8 cellular contexts compared by ENCODE assay signal in the genomic region with DNA sequence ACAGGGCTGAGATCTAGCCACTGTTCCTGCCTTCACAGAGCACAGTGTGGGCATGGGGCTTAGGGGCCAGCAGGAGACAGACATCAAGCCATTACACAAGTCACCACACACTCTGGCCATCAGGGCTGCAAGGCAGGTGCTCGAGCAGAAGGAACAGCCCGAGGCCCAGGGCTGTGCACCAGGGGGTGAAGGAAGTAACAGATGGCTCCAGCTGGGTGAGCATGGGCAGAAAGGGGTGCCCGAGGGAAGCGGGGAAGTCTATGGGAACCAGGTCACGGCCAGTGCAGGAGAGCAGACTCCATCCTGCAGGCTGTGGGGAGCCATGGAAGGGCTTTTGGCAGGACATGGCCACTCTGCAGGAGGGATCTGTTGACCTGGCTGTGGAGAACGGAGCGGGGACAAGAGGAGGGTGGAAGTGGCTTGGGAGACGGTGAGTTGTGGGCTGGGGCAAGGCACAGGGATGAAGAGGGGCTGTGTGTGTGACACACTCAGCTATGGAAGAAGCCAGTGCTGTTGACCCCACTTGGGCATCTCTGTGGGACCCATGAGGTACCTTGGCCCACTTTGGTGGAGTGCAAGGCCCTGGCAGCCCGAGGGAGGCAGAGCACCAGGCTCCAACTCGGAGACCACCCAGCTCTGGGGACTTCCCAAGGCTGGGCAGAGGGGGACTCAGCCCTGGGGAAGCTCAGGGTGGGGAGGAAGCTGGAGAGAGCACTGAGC. TPM values are rescaled to one million over a fixed set of nuclear protein-coding genes. Genes with fewer than 3 reads are reported as not detected.
DNase-seq lines count a peak whose midpoint lies in the region; ATAC-seq and TF ChIP-seq lines count a peak whose summit lies in the region.

No MANE protein-coding gene starts in this region.

- no TSS peak for BruUV-seq in PC-9 (replicated peaks; lab: Mats Ljungman, UMichigan)

- no peak for TF ChIP-seq POLR2A in sigmoid colon (IDR thresholded peaks at IDR 0.05)

- peak overlapping the region; percentile 90 for H3K4me2 ChIP-seq in PC-9

- TF ChIP-seq CTCF in PC-9 (conservative IDR thresholded peaks at IDR 0.05): no peak
- no peak for TF ChIP-seq CTCF in sigmoid colon (IDR thresholded peaks at IDR 0.05)

- H3K9me3 ChIP-seq in PC-9 (ENCODE audit: insufficient read depth, low read depth): no peaks in the 10 kb centered on the region
- no peaks in the 10 kb centered on the region for H3K9me3 ChIP-seq in sigmoid colon

- H2AFZ ChIP-seq in PC-9: no peak overlapping the region

- H3K4me1 ChIP-seq in PC-9 (replicated peaks; ENCODE audit: insufficient read depth) (peaks cover 77% of the 10 kb centered on the region), sigmoid colon (peaks cover 0 to 60% (median 53%) of the 10 kb centered on the region in 4 donors)

- peak overlapping the region; percentile 89; the same call in 1 of the 2 replicates for H3K4me3 ChIP-seq in PC-9
- H3K4me3 ChIP-seq in sigmoid colon: no peak overlapping the region

- WGBS in sigmoid colon, 2 donors: 66 to 67% methylated on average over 10 of the region's 10 CpGs

- H3K79me2 ChIP-seq in PC-9 (ENCODE audit: low read depth): peaks cover 36% of the 10 kb centered on the region

- intact Hi-C loops in PC-9 (cut with micrococcal nuclease; ENCODE audit: unreplicated experiment): loop anchor here (1.0 to 5.0 kb wide), 2 partner anchors 12 to 358 kb away; a partner anchor contains a TSS
- intact Hi-C loops in sigmoid colon (cut with DNase I): loop anchor here (2.0 to 5.0 kb wide), 2 partner anchors 14 to 58 kb away; a partner anchor contains a TSS

- H3K27me3 ChIP-seq in PC-9 (ENCODE audit: insufficient read depth, low read depth) (no peaks in the 10 kb centered on the region), sigmoid colon (no peaks in the 10 kb centered on the region)

- POLR2A ChIA-PET in PC-9 (lab: Charles Lee; ENCODE audit: unreplicated experiment): interaction anchor here (0.6 to 1.6 kb wide), 9 partner anchors 12 to 486 kb away, joined by 3 to 34 read pairs (median 6); a partner anchor contains a TSS

- no peak for TF ChIP-seq EP300 in sigmoid colon (IDR thresholded peaks at IDR 0.05)

- peak; percentile 56 for DNase-seq in ELR (ENCODE audit: low read depth)
- peak in 1 of 2 experiments; percentile 71 for DNase-seq in PC-9
- DNase-seq in epithelial cell of prostate (ENCODE audit: low read depth, low spot score): no peak
- no peak for DNase-seq in sigmoid colon
- no peak for DNase-seq in NCI-H2196 treated with DMSO at 0.1 percent for 48 hours (lab: John Stamatoyannopoulos, UW; ENCODE audit: unreplicated experiment)
- DNase-seq in NCI-H2107 (lab: John Stamatoyannopoulos, UW): no peak
- DNase-seq in pons (ENCODE audit: low spot score): no peak

- CTCF ChIA-PET in PC-9 (lab: Charles Lee): interaction anchor here (0.9 to 1.4 kb wide), 2 partner anchors 25 to 27 kb away, joined by 9 read pairs; a partner anchor contains a TSS

- ATAC-seq in HG03439 (IDR thresholded peaks at IDR 0.05; ENCODE audit: unreplicated experiment): no peak

- H3K27ac ChIP-seq in PC-9: peak overlapping the region; percentile 90
- peak overlapping the region; percentile 99 for H3K27ac ChIP-seq in epithelial cell of prostate
- peak overlapping the region; percentile 94 to 99 (median 96) for H3K27ac ChIP-seq in sigmoid colon

- no peaks in the 10 kb centered on the region for H3K9me2 ChIP-seq in PC-9 (ENCODE audit: insufficient read depth)

- H3K36me3 ChIP-seq in PC-9 (ENCODE audit: low read depth): no peaks in the 10 kb centered on the region
- peaks cover 0 to 5% (median 0%) of the 10 kb centered on the region in 4 donors for H3K36me3 ChIP-seq in sigmoid colon

- no peaks in the 10 kb centered on the region for H4K20me1 ChIP-seq in PC-9 (ENCODE audit: insufficient read depth)

- H3F3A ChIP-seq in PC-9 (ENCODE audit: insufficient read depth, low read depth): peaks cover 57% of the 10 kb centered on the region

RNA-seq across cellular contexts. Expression of a gene that starts 3.6 kb away (rescaled TPM):
- total RNA-seq in PC-9 (2021) (36.5 and 43.9 TPM in 2 replicates), sigmoid colon (10 to 100 TPM; 22.1 to 36.3 (median 23.9) TPM)
- polyA plus RNA-seq in sigmoid colon: 10 to 100 TPM; 23.4 to 26.1 (median 24.0) TPM

RNA-seq across cellular contexts. Expression of a gene that starts 4.0 kb away (rescaled TPM):
- total RNA-seq in PC-9 (2021): 196 and 220 TPM in 2 replicates
- 100 to 1,000 TPM in 1 of 4 donors, 10 to 100 TPM in 3; 58.9 to 115 (median 79.2) TPM for total RNA-seq in sigmoid colon
- polyA plus RNA-seq in sigmoid colon: 10 to 100 TPM; 61.5 to 87.1 (median 77.5) TPM

RNA-seq across cellular contexts. Expression of a gene that starts 15.1 kb away (rescaled TPM):
- total RNA-seq in PC-9 (2021): 58.8 and 69.9 TPM in 2 replicates
- 10 to 100 TPM in 1 of 4 donors, 1 to 10 TPM in 1, under 1 TPM in 1, not detected in 1; 0.36 to 12.4 (median 2.8) TPM for total RNA-seq in sigmoid colon
- polyA plus RNA-seq in sigmoid colon: 1 to 10 TPM; 1.6 to 3.6 (median 2.9) TPM

RNA-seq across cellular contexts. Expression of a gene that starts 24.8 kb away (rescaled TPM):
- total RNA-seq in PC-9 (2021): 45.0 and 95.0 TPM in 2 replicates
- total RNA-seq in sigmoid colon: 10 to 100 TPM; 57.1 to 73.6 (median 67.6) TPM
- polyA plus RNA-seq in sigmoid colon: 10 to 100 TPM in 2 of 3 donors, 1 to 10 TPM in 1; 4.2 to 31.6 (median 13.2) TPM

RNA-seq across cellular contexts. Expression of a gene that starts 27.0 kb away (rescaled TPM):
- 105 and 141 TPM in 2 replicates for total RNA-seq in PC-9 (2021)
- 10 to 100 TPM; 37.5 to 60.7 (median 48.6) TPM for total RNA-seq in sigmoid colon
- polyA plus RNA-seq in sigmoid colon: 10 to 100 TPM; 54.4 to 66.1 (median 58.3) TPM
